Comparison of ENCODE assay signal across 26 cellular contexts in genomic region chr7:68875857-68876256, GRCh38.
DNase-seq lines count a peak whose midpoint lies in the region; ATAC-seq, FAIRE-seq and TF ChIP-seq lines count a peak whose summit lies in the region.
"Had no signal": no experiment of that assay in that cellular context is flagged by ENCODE, and none has a peak within 500 bp of the region (broad histone marks: within the 10 kb centered on the region; RNA-seq: fewer than 3 reads in every experiment).

No MANE protein-coding gene starts in this region.

- H3K4me3 ChIP-seq in endodermal cell (ENCODE audit: low read length) (peak overlapping the region; percentile 2), heart left ventricle (no peak overlapping the region)
- H3K4me3 ChIP-seq: A549; BLaER1 treated with 17β-estradiol and CSF1 and Interleukin-3, amounts not matched to agents 10 nM and 100 nM; GM12878 had no signal

- H3K9me3 ChIP-seq in endodermal cell (ENCODE audit: control insufficient read depth, low read length) (peaks cover 27% of the 10 kb centered on the region), heart left ventricle (peaks cover 0 to 3% (median 0%) of the 10 kb centered on the region in 12 donors)
- H3K9me3 ChIP-seq: A549, Caco-2 had no signal

- TF ChIP-seq POLR2A in heart left ventricle (IDR thresholded peaks at IDR 0.05) = no peak

- TF ChIP-seq CTCF in D721Med (IDR thresholded peaks at IDR 0.05; ENCODE audit: insufficient read depth, missing control alignments) (no peak), endodermal cell (conservative IDR thresholded peaks at IDR 0.05) (no peak), heart left ventricle (IDR thresholded peaks at IDR 0.05) (no peak)

- WGBS in endodermal cell (ENCODE audit: insufficient coverage in 1 of 2, insufficient read length in 1 of 2), 2 experiments = 82% methylated on average over 2 of the region's 2 CpGs; no CpG with 5 or more reads in 1 of the 2 experiments
- 78 to 85% (median 80%) methylated on average over 2 of the region's 2 CpGs for WGBS in heart left ventricle, 4 donors

- H3K27me3 Mint-ChIP-seq in endodermal cell (ENCODE audit: insufficient read depth) = no peaks in the 10 kb centered on the region
- H3K27me3 Mint-ChIP-seq: B cell; CD4-positive, alpha-beta T cell had no signal

- DNase-seq in NCI-H82 (lab: John Stamatoyannopoulos, UW) (peak; percentile 27), NCI-H82 treated with DMSO at 0.1 percent for 48 hours (lab: John Stamatoyannopoulos, UW; ENCODE audit: unreplicated experiment) (no peak), D721Med (ENCODE audit: insufficient read length, low spot score) (no peak), endodermal cell (no peak), heart left ventricle (no peak), substantia nigra (lab: John Stamatoyannopoulos, UW) (no peak)
- DNase-seq: AML-193; Caco-2; Calu3; CD4-positive, alpha-beta T cell; CD8-positive, alpha-beta T cell; DMS 273 treated with DMSO at 0.1 percent for 48 hours; DMS153; DMS53; DMS79; DND-41; EL; GDM1 had no signal

- H3K4me3 Mint-ChIP-seq in endodermal cell = no peak overlapping the region
- H3K4me3 Mint-ChIP-seq: B cell; CD4-positive, alpha-beta T cell; CD8-positive, alpha-beta T cell had no signal

- no peak overlapping the region for H3K9ac ChIP-seq in endodermal cell (ENCODE audit: extremely low read depth, low read length, poor library complexity, severe bottlenecking)
- H3K9ac ChIP-seq: BLaER1 treated with 17β-estradiol and CSF1 and Interleukin-3, amounts not matched to agents 10 nM and 100 nM had no signal

- peaks cover 18% of the 10 kb centered on the region for H3K9me3 Mint-ChIP-seq in endodermal cell
- H3K9me3 Mint-ChIP-seq: CD8-positive, alpha-beta T cell had no signal

- no peaks in the 10 kb centered on the region for H3K36me3 Mint-ChIP-seq in endodermal cell (ENCODE audit: low read depth)
- H3K36me3 Mint-ChIP-seq: CD8-positive, alpha-beta T cell had no signal

- H3K4me1 Mint-ChIP-seq in endodermal cell = peaks cover 20% of the 10 kb centered on the region
- H3K4me1 Mint-ChIP-seq: B cell had no signal

- H3K4me1 ChIP-seq in endodermal cell (ENCODE audit: control insufficient read depth, insufficient read depth, low read length) (no peaks in the 10 kb centered on the region), heart left ventricle (no peaks in the 10 kb centered on the region)
- H3K4me1 ChIP-seq: BLaER1 treated with 17β-estradiol and CSF1 and Interleukin-3, amounts not matched to agents 10 nM and 100 nM; Caco-2 had no signal

- H3K27ac Mint-ChIP-seq in endodermal cell = no peak overlapping the region
- H3K27ac Mint-ChIP-seq: B cell; CD4-positive, alpha-beta T cell; CD8-positive, alpha-beta T cell had no signal

- H3K36me3 ChIP-seq in endodermal cell (ENCODE audit: control insufficient read depth, insufficient read depth, low read length) = no peaks in the 10 kb centered on the region
- no peaks in the 10 kb centered on the region for H3K36me3 ChIP-seq in heart left ventricle
- H3K36me3 ChIP-seq: BLaER1 treated with 17β-estradiol and CSF1 and Interleukin-3, amounts not matched to agents 10 nM and 100 nM had no signal

- no peak for ATAC-seq in heart left ventricle
- ATAC-seq: A549; CD8-positive, alpha-beta T cell; GM12878 had no signal

- intact Hi-C loops in heart left ventricle (cut with DNase I) = no loop called here

- H3K27me3 ChIP-seq in endodermal cell (ENCODE audit: control insufficient read depth, insufficient read depth, low read length, poor library complexity, severe bottlenecking) = no peaks in the 10 kb centered on the region
- peaks cover 0 to 5% (median 0%) of the 10 kb centered on the region in 9 donors for H3K27me3 ChIP-seq in heart left ventricle
- H3K27me3 ChIP-seq: BLaER1 treated with 17β-estradiol and CSF1 and Interleukin-3, amounts not matched to agents 10 nM and 100 nM had no signal

- peak; percentile 92 for FAIRE-seq in D721Med (lab: Jason Lieb, UNC)
- FAIRE-seq: A549, GM12878, GM12892, GM18507 had no signal

- H3K27ac ChIP-seq in endodermal cell (ENCODE audit: low read depth, low read length) = no peak overlapping the region
- H3K27ac ChIP-seq in heart left ventricle = no peak overlapping the region
- H3K27ac ChIP-seq in substantia nigra (ENCODE audit: low read depth, low read length, poor library complexity, severe bottlenecking) = no peak overlapping the region
- H3K27ac ChIP-seq: 22Rv1; A549; BLaER1 treated with 17β-estradiol and CSF1 and Interleukin-3, amounts not matched to agents 10 nM and 100 nM; C4-2B had no signal
